ENCODE assay signal across 27 cellular contexts in genomic region chr2:61811821-61812220, GRCh38.
"Had no signal": no experiment of that assay in that cellular context is flagged by ENCODE, and none has a peak within 500 bp of the region (broad histone marks: within the 10 kb centered on the region; RNA-seq: fewer than 3 reads in every experiment).

No MANE protein-coding gene starts in this region.

- H3K27me3 ChIP-seq: ovary, right lobe of liver, thyroid gland, upper lobe of right lung had no signal

- H3K36me3 Mint-ChIP-seq: activated naive CD4-positive, alpha-beta T cell treated with anti-CD3 and anti-CD28 coated beads, Interleukin-2, amount 10 ng/mL, durations not matched to agents 7 days and 5 days; activated naive CD8-positive, alpha-beta T cell treated with anti-CD3 and anti-CD28 coated beads, Interleukin-2, amount 10 ng/mL, durations not matched to agents 7 days and 5 days; stimulated activated memory B cell treated with anti-CD40 and anti-IgM and Interleukin-4, amounts not matched to agents 10 μg/mL and 1 μg/mL and 100 μg/mL, for 72 hours had no signal

- DNase-seq: activated CD4-positive, alpha-beta memory T cell treated with anti-CD3 and anti-CD28 coated beads, Interleukin-2, amount 10 ng/mL, durations not matched to agents 7 days and 5 days; activated CD4-positive, alpha-beta T cell treated with anti-CD3 and anti-CD28 coated beads, Interleukin-2, amount 10 ng/mL, durations not matched to agents 24 days and 14 days; activated CD4-positive, CD25-positive, alpha-beta regulatory T cell treated with anti-CD3 and anti-CD28 coated beads, Interleukin-2, amount 50 U/mL, for 72 hours; activated CD8-positive, alpha-beta memory T cell treated with anti-CD3 and anti-CD28 coated beads, Interleukin-2, amount 50 U/mL, for 48 hours; activated gamma-delta T cell; activated naive CD4-positive, alpha-beta T cell treated with anti-CD3 and anti-CD28 coated beads, Interleukin-2, amount 10 ng/mL, durations not matched to agents 7 days and 5 days; activated naive CD8-positive, alpha-beta T cell treated with anti-CD3 and anti-CD28 coated beads, Interleukin-2, amount 10 ng/mL, durations not matched to agents 7 days and 5 days; activated T-cell treated with anti-CD3 and anti-CD28 coated beads, Interleukin-2, amount 50 U/mL, for 24 hours; amygdala; caudate nucleus; foreskin melanocyte; heart right ventricle; left ventricle myocardium superior; mucosa of descending colon; ovary; right lobe of liver; small intestine; stimulated activated CD4-positive, alpha-beta T cell treated with anti-CD3 and anti-CD28 coated beads, Interleukin-1b, Interleukin-23, amount 100 ng/mL, for 48 hours; stimulated activated CD4-positive, alpha-beta T cell treated with anti-CD3 and anti-CD28 coated beads, Interleukin-4, amount 100 ng/mL, for 4 hours; stimulated activated CD8-positive, alpha-beta memory T cell treated with anti-CD3 and anti-CD28 coated beads, Interleukin-4, amount 100 ng/mL, for 48 hours; stimulated activated naive CD8-positive, alpha-beta T cell treated with anti-CD3 and anti-CD28 coated beads, Interleukin-15, amount 100 ng/mL, for 72 hours; substantia nigra; thyroid gland; upper lobe of right lung had no signal

- H3K9me3 ChIP-seq: heart right ventricle, mucosa of descending colon, ovary, right lobe of liver, thyroid gland, upper lobe of right lung had no signal

- H3K4me1 ChIP-seq: right lobe of liver, thyroid gland, upper lobe of right lung had no signal

- H3K4me1 Mint-ChIP-seq: activated naive CD4-positive, alpha-beta T cell treated with anti-CD3 and anti-CD28 coated beads, Interleukin-2, amount 10 ng/mL, durations not matched to agents 7 days and 5 days; activated naive CD8-positive, alpha-beta T cell treated with anti-CD3 and anti-CD28 coated beads, Interleukin-2, amount 10 ng/mL, durations not matched to agents 7 days and 5 days; stimulated activated naive CD8-positive, alpha-beta T cell treated with anti-CD3 and anti-CD28 coated beads, Interleukin-15, amount 100 ng/mL, for 72 hours had no signal

- H3K36me3 ChIP-seq: heart right ventricle, ovary, right lobe of liver, thyroid gland, upper lobe of right lung had no signal

- H3K4me3 Mint-ChIP-seq: activated CD4-positive, alpha-beta memory T cell treated with anti-CD3 and anti-CD28 coated beads, Interleukin-2, amount 10 ng/mL, durations not matched to agents 7 days and 5 days; activated CD4-positive, alpha-beta T cell treated with anti-CD3 and anti-CD28 coated beads, Interleukin-2, amount 10 ng/mL, durations not matched to agents 24 days and 14 days; activated naive CD4-positive, alpha-beta T cell treated with anti-CD3 and anti-CD28 coated beads, Interleukin-2, amount 10 ng/mL, durations not matched to agents 7 days and 5 days; activated naive CD8-positive, alpha-beta T cell treated with anti-CD3 and anti-CD28 coated beads, Interleukin-2, amount 10 ng/mL, durations not matched to agents 7 days and 5 days; activated T-cell treated with anti-CD3 and anti-CD28 coated beads, Interleukin-2, amount 50 U/mL, for 24 hours; nephron; stimulated activated memory B cell treated with anti-CD40 and anti-IgM and Interleukin-4, amounts not matched to agents 10 μg/mL and 1 μg/mL and 100 μg/mL, for 72 hours; stimulated activated naive CD8-positive, alpha-beta T cell treated with anti-CD3 and anti-CD28 coated beads, Interleukin-15, amount 100 ng/mL, for 72 hours had no signal

- H3K9me3 Mint-ChIP-seq: activated CD4-positive, alpha-beta memory T cell treated with anti-CD3 and anti-CD28 coated beads, Interleukin-2, amount 10 ng/mL, durations not matched to agents 7 days and 5 days; activated CD4-positive, alpha-beta T cell treated with anti-CD3 and anti-CD28 coated beads, Interleukin-2, amount 10 ng/mL, durations not matched to agents 24 days and 14 days; activated naive CD4-positive, alpha-beta T cell treated with anti-CD3 and anti-CD28 coated beads, Interleukin-2, amount 10 ng/mL, durations not matched to agents 7 days and 5 days; activated naive CD8-positive, alpha-beta T cell treated with anti-CD3 and anti-CD28 coated beads, Interleukin-2, amount 10 ng/mL, durations not matched to agents 7 days and 5 days; activated T-cell treated with anti-CD3 and anti-CD28 coated beads, Interleukin-2, amount 50 U/mL, for 24 hours; nephron; stimulated activated memory B cell treated with anti-CD40 and anti-IgM and Interleukin-4, amounts not matched to agents 10 μg/mL and 1 μg/mL and 100 μg/mL, for 72 hours; stimulated activated naive CD8-positive, alpha-beta T cell treated with anti-CD3 and anti-CD28 coated beads, Interleukin-15, amount 100 ng/mL, for 72 hours had no signal

- H3K27ac Mint-ChIP-seq: activated CD4-positive, alpha-beta memory T cell treated with anti-CD3 and anti-CD28 coated beads, Interleukin-2, amount 10 ng/mL, durations not matched to agents 7 days and 5 days; activated CD4-positive, alpha-beta T cell treated with anti-CD3 and anti-CD28 coated beads, Interleukin-2, amount 10 ng/mL, durations not matched to agents 24 days and 14 days; activated naive CD4-positive, alpha-beta T cell treated with anti-CD3 and anti-CD28 coated beads, Interleukin-2, amount 10 ng/mL, durations not matched to agents 7 days and 5 days; activated naive CD8-positive, alpha-beta T cell treated with anti-CD3 and anti-CD28 coated beads, Interleukin-2, amount 10 ng/mL, durations not matched to agents 7 days and 5 days; activated T-cell treated with anti-CD3 and anti-CD28 coated beads, Interleukin-2, amount 50 U/mL, for 24 hours; progenitor cell of endocrine pancreas; stimulated activated memory B cell treated with anti-CD40 and anti-IgM and Interleukin-4, amounts not matched to agents 10 μg/mL and 1 μg/mL and 100 μg/mL, for 72 hours had no signal

- H3K4me3 ChIP-seq: heart right ventricle, mucosa of descending colon, ovary, right lobe of liver, thyroid gland, upper lobe of right lung had no signal

- H3K27ac ChIP-seq: heart right ventricle, ovary, right lobe of liver, thyroid gland, upper lobe of right lung had no signal
